Comparison of ENCODE assay signal across 8 cellular contexts in the genomic region with DNA sequence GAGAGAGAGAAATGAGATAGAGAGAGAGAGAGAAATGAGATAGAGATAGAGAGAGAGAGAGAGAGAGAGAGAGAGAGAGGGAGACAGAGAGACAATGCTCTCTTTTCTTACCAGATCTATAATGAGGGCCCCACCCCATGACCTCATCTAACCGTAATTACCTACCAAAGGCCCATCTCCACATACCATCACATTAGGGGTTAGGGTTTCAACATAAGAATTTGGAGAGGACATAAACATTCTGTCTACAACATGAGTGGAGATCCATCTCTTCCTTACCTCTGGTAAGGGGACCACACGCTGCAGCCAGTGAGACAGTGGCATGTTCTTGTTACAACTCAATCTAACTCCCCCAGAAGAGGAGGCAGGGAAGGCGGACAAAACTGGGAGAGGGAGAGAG. TPM values are rescaled to one million over a fixed set of nuclear protein-coding genes. Genes with fewer than 3 reads are reported as not detected.
DNase-seq lines count a peak whose midpoint lies in the region; ATAC-seq and TF ChIP-seq lines count a peak whose summit lies in the region.
"Not testable (repeated sequence)": the region's sequence is repeated elsewhere in the genome, so short reads cannot be mapped to it uniquely, and the experiment has no call there.

No MANE protein-coding gene starts in this region.

- not testable (repeated sequence) for ATAC-seq in activated CD8-positive, alpha-beta T cell treated with anti-CD3 and anti-CD28 coated beads, Interleukin-2, amount 10 ng/mL, durations not matched to agents 7 days and 5 days; activated naive CD8-positive, alpha-beta T cell treated with anti-CD3 and anti-CD28 coated beads, Interleukin-2, amount 50 U/mL, for 24 hours; natural killer cell treated with Interleukin-12 subunit alpha and Interleukin-12 subunit beta and Interleukin-15 and Interleukin-18, amount 100 ng/mL, for 72 hours; stimulated activated naive CD8-positive, alpha-beta T cell treated with anti-CD3 and anti-CD28 coated beads, Interleukin-15, amount 100 ng/mL, for 72 hours

- H3K4me3 Mint-ChIP-seq in Caco-2 (ENCODE audit: unreplicated experiment) (peak overlapping the region; percentile 60), HFFc6 (peak overlapping the region; percentile 48)
- peak overlapping the region; percentile 9 for H3K4me3 Mint-ChIP-seq in activated CD8-positive, alpha-beta T cell treated with anti-CD3 and anti-CD28 coated beads, Interleukin-2, amount 10 ng/mL, durations not matched to agents 7 days and 5 days
- peak overlapping the region; percentile 61 for H3K4me3 Mint-ChIP-seq in activated naive CD8-positive, alpha-beta T cell treated with anti-CD3 and anti-CD28 coated beads, Interleukin-2, amount 50 U/mL, for 24 hours
- H3K4me3 Mint-ChIP-seq in natural killer cell treated with Interleukin-12 subunit alpha and Interleukin-12 subunit beta and Interleukin-15 and Interleukin-18, amount 100 ng/mL, for 72 hours: peak overlapping the region; percentile 55
- peak overlapping the region; percentile 48 to 62 for H3K4me3 Mint-ChIP-seq in stimulated activated naive CD8-positive, alpha-beta T cell treated with anti-CD3 and anti-CD28 coated beads, Interleukin-15, amount 100 ng/mL, for 72 hours

- H2AFZ ChIP-seq in SK-N-SH (ENCODE audit: low read depth): peak overlapping the region; percentile 81; the same call in 1 of the 2 replicates

- H3K79me2 ChIP-seq in SK-N-SH (ENCODE audit: insufficient read depth): not testable (repeated sequence)

- TF ChIP-seq EP300 in SK-N-SH (IDR thresholded peaks at IDR 0.05; ENCODE audit: borderline replicate concordance in 1 of 2, low read depth in 1 of 2, low read length in 1 of 2): not testable (repeated sequence)

- H3K27ac ChIP-seq in SK-N-SH (ENCODE audit: low read depth in 2 of 2, low read length in 1 of 2): not testable (repeated sequence)

- H3K4me2 ChIP-seq in SK-N-SH: not testable (repeated sequence)

- intact Hi-C loops in Caco-2 (cut with micrococcal nuclease; ENCODE audit: unreplicated experiment): not testable (repeated sequence)

- not testable (repeated sequence) for BruUV-seq in Caco-2 (replicated peaks; lab: Mats Ljungman, UMichigan)

- H3F3A ChIP-seq in SK-N-SH (replicated peaks; ENCODE audit: insufficient read depth): not testable (repeated sequence)

- 88% methylated on average over 3 of the region's 3 CpGs for WGBS in SK-N-SH (ENCODE audit: low lambda C conversion rate)

- H3K27ac Mint-ChIP-seq in Caco-2 (ENCODE audit: unreplicated experiment); HFFc6; activated CD8-positive, alpha-beta T cell treated with anti-CD3 and anti-CD28 coated beads, Interleukin-2, amount 10 ng/mL, durations not matched to agents 7 days and 5 days; activated naive CD8-positive, alpha-beta T cell treated with anti-CD3 and anti-CD28 coated beads, Interleukin-2, amount 50 U/mL, for 24 hours: not testable (repeated sequence)
- H3K27ac Mint-ChIP-seq in natural killer cell treated with Interleukin-12 subunit alpha and Interleukin-12 subunit beta and Interleukin-15 and Interleukin-18, amount 100 ng/mL, for 72 hours: peak overlapping the region in 1 of 2 donors; percentile 3
- peak overlapping the region in 1 of 2 donors; percentile 61 for H3K27ac Mint-ChIP-seq in stimulated activated naive CD8-positive, alpha-beta T cell treated with anti-CD3 and anti-CD28 coated beads, Interleukin-15, amount 100 ng/mL, for 72 hours

- not testable (repeated sequence) for H3K4me1 ChIP-seq in Caco-2; SK-N-SH (ENCODE audit: control insufficient read depth in 1 of 2, insufficient read depth in 2 of 2, low read depth in 1 of 2, low read length in 1 of 2)

- H3K4me1 Mint-ChIP-seq in Caco-2 (ENCODE audit: low read depth, unreplicated experiment): not testable (repeated sequence)
- H3K4me1 Mint-ChIP-seq in HFFc6 (ENCODE audit: low read depth): peaks cover 40% of the 10 kb centered on the region
- H3K4me1 Mint-ChIP-seq in activated CD8-positive, alpha-beta T cell treated with anti-CD3 and anti-CD28 coated beads, Interleukin-2, amount 10 ng/mL, durations not matched to agents 7 days and 5 days (ENCODE audit: low read depth): peaks cover 22% of the 10 kb centered on the region
- peaks cover 23% of the 10 kb centered on the region for H3K4me1 Mint-ChIP-seq in activated naive CD8-positive, alpha-beta T cell treated with anti-CD3 and anti-CD28 coated beads, Interleukin-2, amount 50 U/mL, for 24 hours
- H3K4me1 Mint-ChIP-seq in natural killer cell treated with Interleukin-12 subunit alpha and Interleukin-12 subunit beta and Interleukin-15 and Interleukin-18, amount 100 ng/mL, for 72 hours (ENCODE audit: low read depth in 2 of 2): peaks cover 21 to 23% of the 10 kb centered on the region in 2 donors
- H3K4me1 Mint-ChIP-seq in stimulated activated naive CD8-positive, alpha-beta T cell treated with anti-CD3 and anti-CD28 coated beads, Interleukin-15, amount 100 ng/mL, for 72 hours: peaks cover 31% of the 10 kb centered on the region

- CTCF ChIA-PET in Caco-2 (lab: Charles Lee); SK-N-SH (lab: Yijun Ruan, JAX); activated CD8-positive, alpha-beta T cell treated with anti-CD3 and anti-CD28 coated beads, Interleukin-2, amount 10 ng/mL, durations not matched to agents 7 days and 5 days (lab: Charles Lee): not testable (repeated sequence)

- H3K36me3 Mint-ChIP-seq in Caco-2 (ENCODE audit: insufficient read depth, unreplicated experiment); HFFc6 (ENCODE audit: low read depth); activated CD8-positive, alpha-beta T cell treated with anti-CD3 and anti-CD28 coated beads, Interleukin-2, amount 10 ng/mL, durations not matched to agents 7 days and 5 days (ENCODE audit: low read depth); activated naive CD8-positive, alpha-beta T cell treated with anti-CD3 and anti-CD28 coated beads, Interleukin-2, amount 50 U/mL, for 24 hours (ENCODE audit: low read depth); natural killer cell treated with Interleukin-12 subunit alpha and Interleukin-12 subunit beta and Interleukin-15 and Interleukin-18, amount 100 ng/mL, for 72 hours: not testable (repeated sequence)

- TF ChIP-seq CTCF in Caco-2 (IDR thresholded peaks at IDR 0.05; ENCODE audit: insufficient read depth in 1 of 2, low read depth in 1 of 2, low read length in 1 of 2, severe bottlenecking in 1 of 2, unreplicated experiment in 1 of 2); HFFc6 (IDR thresholded peaks at IDR 0.05); SK-N-SH (IDR thresholded peaks at IDR 0.05): not testable (repeated sequence)

- TF ChIP-seq RAD21 in SK-N-SH (IDR thresholded peaks at IDR 0.05; ENCODE audit: low read length): not testable (repeated sequence)

- not testable (repeated sequence) for H3K27me3 ChIP-seq in Caco-2 (replicated peaks; ENCODE audit: control insufficient read depth, insufficient read depth, low read length); SK-N-SH (ENCODE audit: insufficient read depth)

- H3K27me3 Mint-ChIP-seq in Caco-2 (ENCODE audit: insufficient read depth, unreplicated experiment); HFFc6 (ENCODE audit: insufficient read depth); activated CD8-positive, alpha-beta T cell treated with anti-CD3 and anti-CD28 coated beads, Interleukin-2, amount 10 ng/mL, durations not matched to agents 7 days and 5 days (ENCODE audit: low read depth); activated naive CD8-positive, alpha-beta T cell treated with anti-CD3 and anti-CD28 coated beads, Interleukin-2, amount 50 U/mL, for 24 hours; natural killer cell treated with Interleukin-12 subunit alpha and Interleukin-12 subunit beta and Interleukin-15 and Interleukin-18, amount 100 ng/mL, for 72 hours; stimulated activated naive CD8-positive, alpha-beta T cell treated with anti-CD3 and anti-CD28 coated beads, Interleukin-15, amount 100 ng/mL, for 72 hours: not testable (repeated sequence)

- not testable (repeated sequence) for H3K4me3 ChIP-seq in Caco-2 (ENCODE audit: low read depth, low read length); SK-N-SH (ENCODE audit: low read depth in 2 of 2, low read length in 1 of 2)

- H3K9me2 ChIP-seq in SK-N-SH: not testable (repeated sequence)

- not testable (repeated sequence) for H3K9me3 Mint-ChIP-seq in Caco-2 (ENCODE audit: unreplicated experiment); HFFc6; activated CD8-positive, alpha-beta T cell treated with anti-CD3 and anti-CD28 coated beads, Interleukin-2, amount 10 ng/mL, durations not matched to agents 7 days and 5 days (ENCODE audit: insufficient read depth); activated naive CD8-positive, alpha-beta T cell treated with anti-CD3 and anti-CD28 coated beads, Interleukin-2, amount 50 U/mL, for 24 hours; natural killer cell treated with Interleukin-12 subunit alpha and Interleukin-12 subunit beta and Interleukin-15 and Interleukin-18, amount 100 ng/mL, for 72 hours; stimulated activated naive CD8-positive, alpha-beta T cell treated with anti-CD3 and anti-CD28 coated beads, Interleukin-15, amount 100 ng/mL, for 72 hours

- POLR2A ChIA-PET in Caco-2 (lab: Charles Lee); SK-N-SH (lab: Yijun Ruan, JAX); activated CD8-positive, alpha-beta T cell treated with anti-CD3 and anti-CD28 coated beads, Interleukin-2, amount 10 ng/mL, durations not matched to agents 7 days and 5 days (lab: Charles Lee): not testable (repeated sequence)

- not testable (repeated sequence) for H4K20me1 ChIP-seq in SK-N-SH (ENCODE audit: insufficient read depth)

- not testable (repeated sequence) for H3K36me3 ChIP-seq in Caco-2 (ENCODE audit: control insufficient read depth, insufficient read depth, low read length); SK-N-SH (replicated peaks in 1 of 2; ENCODE audit: control insufficient read depth in 1 of 2, insufficient read depth in 2 of 2, low read length in 1 of 2)

- not testable (repeated sequence) for DNase-seq in Caco-2; HFFc6; SK-N-SH; activated CD8-positive, alpha-beta T cell treated with anti-CD3 and anti-CD28 coated beads, Interleukin-2, amount 10 ng/mL, durations not matched to agents 7 days and 5 days; activated naive CD8-positive, alpha-beta T cell treated with anti-CD3 and anti-CD28 coated beads, Interleukin-2, amount 50 U/mL, for 24 hours; natural killer cell treated with Interleukin-12 subunit alpha and Interleukin-12 subunit beta and Interleukin-15 and Interleukin-18, amount 100 ng/mL, for 72 hours (ENCODE audit: low spot score); stimulated activated naive CD8-positive, alpha-beta T cell treated with anti-CD3 and anti-CD28 coated beads, Interleukin-15, amount 100 ng/mL, for 72 hours
- peak; percentile 0 for DNase-seq in germinal center (ENCODE audit: low spot score)

- not testable (repeated sequence) for H3K9me3 ChIP-seq in Caco-2, SK-N-SH

- not testable (repeated sequence) for H3K9ac ChIP-seq in SK-N-SH

RNA-seq across cellular contexts. Expression of a gene that starts 44.5 kb away (rescaled TPM):
- 15.2 and 16.6 TPM in 2 replicates for total RNA-seq in Caco-2 (2022)
- 1 to 10 TPM; 3.7 to 6.5 (median 5.5) TPM for total RNA-seq in HFFc6 (2021; fragmentation: NEBNext Ultra II Directional; extraction: Animal tissue kit (Norgen Biotek cat#: 25700))
- 26.4 and 30.3 TPM in 2 replicates for polyA plus RNA-seq in SK-N-SH (2012; rRNA removed)
- polyA plus RNA-seq in SK-N-SH (2012; cell fraction: cytosol; rRNA removed): 11.6 and 15.4 TPM in 2 replicates
- 149 and 183 TPM in 2 replicates for polyA plus RNA-seq in SK-N-SH (2012; cell fraction: nucleus; rRNA removed)
- 10 to 100 TPM; 12.0 to 12.5 TPM for total RNA-seq in activated CD8-positive, alpha-beta T cell treated with anti-CD3 and anti-CD28 coated beads, Interleukin-2, amount 10 ng/mL, durations not matched to agents 7 days and 5 days
- 10 to 100 TPM in 1 of 2 donors, 1 to 10 TPM in 1; 9.5 to 11.1 TPM for total RNA-seq in natural killer cell treated with Interleukin-12 subunit alpha and Interleukin-12 subunit beta and Interleukin-15 and Interleukin-18, amount 100 ng/mL, for 72 hours

Comparison
In these comparisons a context has a peak if more than half of its experiments do, and no peak if none do; other contexts are left out.
1. H3K4me3 Mint-ChIP-seq: peak in every context shown above with its lines; median percentile 61 in activated naive CD8-positive, alpha-beta T cell treated with anti-CD3 and anti-CD28 coated beads, Interleukin-2, amount 50 U/mL, for 24 hours; 60 in Caco-2; 55 in natural killer cell treated with Interleukin-12 subunit alpha and Interleukin-12 subunit beta and Interleukin-15 and Interleukin-18, amount 100 ng/mL, for 72 hours; 55 in stimulated activated naive CD8-positive, alpha-beta T cell treated with anti-CD3 and anti-CD28 coated beads, Interleukin-15, amount 100 ng/mL, for 72 hours; 48 in HFFc6; 9 in activated CD8-positive, alpha-beta T cell treated with anti-CD3 and anti-CD28 coated beads, Interleukin-2, amount 10 ng/mL, durations not matched to agents 7 days and 5 days.